ENCODE assay signal across 13 cellular contexts in genomic region chr17:60430561-60430960, GRCh38. TPM values are rescaled to one million over a fixed set of nuclear protein-coding genes. Genes with fewer than 3 reads are reported as not detected.
"Had no signal": no experiment of that assay in that cellular context is flagged by ENCODE, and none has a peak within 500 bp of the region (broad histone marks: within the 10 kb centered on the region; RNA-seq: fewer than 3 reads in every experiment).

No MANE protein-coding gene starts in this region.

RNA-seq across cellular contexts. Expression of gene CHCT1, which starts 8.3 kb away (rescaled TPM):
- total RNA-seq: naive thymus-derived CD8-positive, alpha-beta T cell; natural killer cell treated with Interleukin-12 subunit alpha and Interleukin-12 subunit beta and Interleukin-15 and Interleukin-18, amount 100 ng/mL, for 72 hours; neural crest cell; omental fat pad; ovary; progenitor cell of endocrine pancreas; renal cortical epithelial cell; sciatic nerve; smooth muscle cell; suprapubic skin; transverse colon; ureter; uterus had no signal
- polyA plus RNA-seq: naive thymus-derived CD8-positive, alpha-beta T cell; smooth muscle cell had no signal
